In the genomic region with DNA sequence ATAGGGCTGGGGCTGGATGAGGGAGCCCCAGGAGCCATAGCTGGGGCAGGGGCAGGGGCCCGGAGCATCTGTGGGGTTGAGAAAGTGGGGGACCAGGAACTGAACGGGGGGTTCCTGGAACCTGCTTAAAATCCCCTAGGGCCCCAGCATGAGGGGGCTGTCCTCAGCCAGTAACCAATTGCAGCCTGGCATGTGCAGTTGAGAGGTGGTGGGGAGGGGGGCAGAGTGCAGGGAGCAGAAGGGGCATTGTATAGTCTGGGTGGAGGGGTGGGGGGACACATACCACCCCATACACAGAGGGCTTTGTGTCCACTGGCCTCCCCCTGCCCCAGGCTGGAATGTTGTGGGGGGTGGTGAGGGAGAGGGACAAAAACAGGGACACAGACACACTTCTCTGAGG, we compare ENCODE assay signal across 19 cellular contexts. TPM values are rescaled to one million over a fixed set of nuclear protein-coding genes. Genes with fewer than 3 reads are reported as not detected.
DNase-seq lines count a peak whose midpoint lies in the region; ATAC-seq and TF ChIP-seq lines count a peak whose summit lies in the region.
"Had no signal": no experiment of that assay in that cellular context is flagged by ENCODE, and none has a peak within 500 bp of the region (broad histone marks: within the 10 kb centered on the region; RNA-seq: fewer than 3 reads in every experiment).

A gene (minus strand): TSS at position 101 of the 400 bp plus-strand sequence. CDS start 63 bp downstream, at position 38.

- H3K4me1 Mint-ChIP-seq in natural killer cell = peaks cover 28 to 34% of the 10 kb centered on the region in 2 donors
- peaks cover 30 to 33% of the 10 kb centered on the region in 2 donors for H3K4me1 Mint-ChIP-seq in natural killer cell treated with Interleukin-12 subunit alpha and Interleukin-12 subunit beta and Interleukin-15 and Interleukin-18, amount 100 ng/mL, for 72 hours (ENCODE audit: low read depth in 2 of 2)
- peaks cover 14% of the 10 kb centered on the region for H3K4me1 Mint-ChIP-seq in endodermal cell

- intact Hi-C loops in natural killer cell (cut with micrococcal nuclease) = loop anchor here (5.0 kb wide), 1 partner anchor 83 kb away; a partner anchor contains a TSS

- peak within 1 kb of the TSS; percentile 90 to 96 for H3K27ac Mint-ChIP-seq in natural killer cell
- no peak within 1 kb of the TSS for H3K27ac Mint-ChIP-seq in natural killer cell treated with Interleukin-12 subunit alpha and Interleukin-12 subunit beta and Interleukin-15 and Interleukin-18, amount 100 ng/mL, for 72 hours
- H3K27ac Mint-ChIP-seq in endodermal cell = no peak within 1 kb of the TSS

- no peaks in the 10 kb centered on the region for H3K9me3 ChIP-seq in endodermal cell (ENCODE audit: control insufficient read depth, low read length)
- H3K9me3 ChIP-seq in neutrophil = no peaks in the 10 kb centered on the region
- H3K9me3 ChIP-seq: HAP-1, SJSA1 had no signal

- TF ChIP-seq CTCF in natural killer cell (IDR thresholded peaks at IDR 0.05) (no peak), endodermal cell (conservative IDR thresholded peaks at IDR 0.05) (no peak), neutrophil (IDR thresholded peaks at IDR 0.05) (no peak)

- H3K9me3 Mint-ChIP-seq in natural killer cell (no peaks in the 10 kb centered on the region), endodermal cell (no peaks in the 10 kb centered on the region)
- no peaks in the 10 kb centered on the region for H3K9me3 Mint-ChIP-seq in natural killer cell treated with Interleukin-12 subunit alpha and Interleukin-12 subunit beta and Interleukin-15 and Interleukin-18, amount 100 ng/mL, for 72 hours
- H3K9me3 Mint-ChIP-seq: IgD-negative memory B cell had no signal

- ATAC-seq in natural killer cell = no peak
- ATAC-seq in natural killer cell treated with Interleukin-12 subunit alpha and Interleukin-12 subunit beta and Interleukin-15 and Interleukin-18, amount 100 ng/mL, for 72 hours = no peak
- no peak for ATAC-seq in GM18519 (IDR thresholded peaks at IDR 0.05; ENCODE audit: low FRiP score, unreplicated experiment)

- H3K4me1 ChIP-seq in endodermal cell (ENCODE audit: control insufficient read depth, insufficient read depth, low read length) (no peaks in the 10 kb centered on the region), neutrophil (ENCODE audit: control insufficient read depth in 1 of 2, insufficient read depth in 1 of 2, low read depth in 1 of 2, low read length in 1 of 2) (peaks cover 40 to 44% of the 10 kb centered on the region in 2 experiments)

- DNase-seq in natural killer cell (no peak), endodermal cell (no peak), NCI-H446 treated with DMSO at 0.1 percent for 48 hours (lab: John Stamatoyannopoulos, UW) (no peak), NCI-H1092 treated with DMSO at 0.1 percent for 48 hours (lab: John Stamatoyannopoulos, UW) (no peak), Ammon's horn (ENCODE audit: low spot score) (no peak)
- no peak for DNase-seq in natural killer cell treated with Interleukin-12 subunit alpha and Interleukin-12 subunit beta and Interleukin-15 and Interleukin-18, amount 100 ng/mL, for 72 hours (ENCODE audit: low spot score)
- DNase-seq: COR-L47, EL, MV-4-11, NCI-H1417 treated with DMSO at 0.1 percent for 48 hours, NCI-H1930, NCI-H2171, NCI-H524 treated with DMSO at 0.1 percent for 48 hours had no signal

- no peaks in the 10 kb centered on the region for H3K36me3 ChIP-seq in endodermal cell (ENCODE audit: control insufficient read depth, insufficient read depth, low read length)
- no peaks in the 10 kb centered on the region for H3K36me3 ChIP-seq in neutrophil
- H3K36me3 ChIP-seq: HAP-1, SJSA1 had no signal

- H3K27ac ChIP-seq in endodermal cell (ENCODE audit: low read depth, low read length) (peak within 1 kb of the TSS; percentile 77), neutrophil (peak within 1 kb of the TSS; percentile 99)
- H3K27ac ChIP-seq: SJSA1 had no signal

- no peaks in the 10 kb centered on the region for H3K36me3 Mint-ChIP-seq in natural killer cell
- H3K36me3 Mint-ChIP-seq in natural killer cell treated with Interleukin-12 subunit alpha and Interleukin-12 subunit beta and Interleukin-15 and Interleukin-18, amount 100 ng/mL, for 72 hours = no peaks in the 10 kb centered on the region
- no peaks in the 10 kb centered on the region for H3K36me3 Mint-ChIP-seq in endodermal cell (ENCODE audit: low read depth)
- H3K36me3 Mint-ChIP-seq: CD14-positive monocyte had no signal

- no peak within 1 kb of the TSS for H3K9ac ChIP-seq in endodermal cell (ENCODE audit: extremely low read depth, low read length, poor library complexity, severe bottlenecking)

- WGBS in endodermal cell (ENCODE audit: insufficient coverage in 1 of 2, insufficient read length in 1 of 2), 2 experiments = 82% methylated on average over 2 of the region's 2 CpGs; no CpG with 5 or more reads in 1 of the 2 experiments

- no peaks in the 10 kb centered on the region for H3K27me3 Mint-ChIP-seq in natural killer cell (ENCODE audit: low read depth in 2 of 2)
- no peaks in the 10 kb centered on the region for H3K27me3 Mint-ChIP-seq in natural killer cell treated with Interleukin-12 subunit alpha and Interleukin-12 subunit beta and Interleukin-15 and Interleukin-18, amount 100 ng/mL, for 72 hours
- peaks cover 14% of the 10 kb centered on the region for H3K27me3 Mint-ChIP-seq in endodermal cell (ENCODE audit: insufficient read depth)
- H3K27me3 Mint-ChIP-seq: IgD-negative memory B cell had no signal

- no peaks in the 10 kb centered on the region for H3K27me3 ChIP-seq in endodermal cell (ENCODE audit: control insufficient read depth, insufficient read depth, low read length, poor library complexity, severe bottlenecking)
- H3K27me3 ChIP-seq in neutrophil = no peaks in the 10 kb centered on the region
- H3K27me3 ChIP-seq: SJSA1 had no signal

- H3K4me3 Mint-ChIP-seq in natural killer cell (no peak within 1 kb of the TSS), endodermal cell (no peak within 1 kb of the TSS)
- no peak within 1 kb of the TSS for H3K4me3 Mint-ChIP-seq in natural killer cell treated with Interleukin-12 subunit alpha and Interleukin-12 subunit beta and Interleukin-15 and Interleukin-18, amount 100 ng/mL, for 72 hours
- H3K4me3 Mint-ChIP-seq: CD14-positive monocyte had no signal

- H3K4me3 ChIP-seq in endodermal cell (ENCODE audit: low read length) = no peak within 1 kb of the TSS
- no peak within 1 kb of the TSS for H3K4me3 ChIP-seq in neutrophil (ENCODE audit: low read depth in 1 of 2, low read length in 1 of 2)
- H3K4me3 ChIP-seq: HAP-1, SJSA1 had no signal

RNA-seq across cellular contexts. Expression of the gene that starts here (rescaled TPM):
- total RNA-seq in natural killer cell (1 to 10 TPM; 4.6 to 9.0 (median 8.7) TPM), endodermal cell (1 to 10 TPM; 1.7 to 3.3 TPM)
- 1 to 10 TPM; 4.4 to 6.6 TPM for total RNA-seq in natural killer cell treated with Interleukin-12 subunit alpha and Interleukin-12 subunit beta and Interleukin-15 and Interleukin-18, amount 100 ng/mL, for 72 hours
- 20.3 TPM for polyA plus RNA-seq in endodermal cell (2013, experiment 1 of 2)
- 18.3 TPM for polyA plus RNA-seq in endodermal cell (2013, experiment 2 of 2)
- total RNA-seq: SJSA1 had no signal
- polyA plus RNA-seq: IgD-negative memory B cell had no signal

Comparison
In these comparisons a context has a peak if more than half of its experiments do, and no peak if none do; other contexts are left out.
1. H3K27ac Mint-ChIP-seq: peak in natural killer cell (2 of 2); none in natural killer cell treated with Interleukin-12 subunit alpha and Interleukin-12 subunit beta and Interleukin-15 and Interleukin-18, amount 100 ng/mL, for 72 hours (0 of 2) and endodermal cell (single experiment).